Comparison of ENCODE assay signal across 1 cellular context in the genomic region with DNA sequence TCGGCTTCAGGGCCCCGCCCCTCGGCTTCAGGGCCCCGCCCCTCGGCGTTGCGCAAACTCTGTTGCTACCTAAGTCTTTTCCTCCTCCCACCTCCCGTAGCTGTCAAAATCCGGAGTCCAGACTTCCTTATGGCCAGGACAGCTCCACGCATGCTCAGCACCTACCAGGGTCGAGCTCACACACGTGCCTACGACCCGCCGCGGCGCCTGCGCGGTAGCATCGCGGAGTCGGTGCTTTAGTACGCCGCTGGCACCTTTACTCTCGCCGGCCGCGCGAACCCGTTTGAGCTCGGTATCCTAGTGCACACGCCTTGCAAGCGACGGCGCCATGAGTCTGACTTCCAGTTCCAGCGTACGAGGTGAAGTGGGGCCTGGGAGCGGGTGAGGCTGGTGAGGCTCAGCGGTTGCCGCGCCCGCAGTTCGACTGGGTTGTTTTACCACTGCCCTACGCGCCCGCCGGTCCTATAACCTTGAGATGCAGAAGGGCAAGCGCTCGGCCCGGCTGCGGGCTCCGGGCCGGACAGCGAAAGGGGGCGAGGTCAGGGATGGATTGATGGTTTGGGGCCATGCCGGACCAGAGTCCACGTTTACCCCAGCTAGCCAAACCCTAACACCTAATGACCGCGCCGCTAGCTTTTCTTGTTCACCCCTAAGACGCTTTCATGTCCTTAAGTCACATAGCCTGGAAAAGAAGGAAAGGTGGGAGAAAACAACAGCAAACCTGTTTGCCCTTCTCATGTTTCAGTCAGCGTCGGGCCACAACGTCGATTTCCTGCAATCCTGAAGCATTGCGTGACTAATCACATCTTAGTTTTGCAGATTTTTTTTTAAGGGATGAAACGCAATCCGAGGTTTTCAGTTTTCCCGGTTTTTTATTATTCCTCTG.
TF ChIP-seq lines count a peak whose summit lies in the region.

A gene (plus strand): TSS at position 217 of the 886 bp plus-strand sequence. CDS start 112 bp downstream, at position 329.

TF ChIP-seq in HepG2, 621 proteins besides CTCF, POLR2A, EP300 and RAD21 (continued from another document and continues in another):
- TF ChIP-seq, protein P1, sequence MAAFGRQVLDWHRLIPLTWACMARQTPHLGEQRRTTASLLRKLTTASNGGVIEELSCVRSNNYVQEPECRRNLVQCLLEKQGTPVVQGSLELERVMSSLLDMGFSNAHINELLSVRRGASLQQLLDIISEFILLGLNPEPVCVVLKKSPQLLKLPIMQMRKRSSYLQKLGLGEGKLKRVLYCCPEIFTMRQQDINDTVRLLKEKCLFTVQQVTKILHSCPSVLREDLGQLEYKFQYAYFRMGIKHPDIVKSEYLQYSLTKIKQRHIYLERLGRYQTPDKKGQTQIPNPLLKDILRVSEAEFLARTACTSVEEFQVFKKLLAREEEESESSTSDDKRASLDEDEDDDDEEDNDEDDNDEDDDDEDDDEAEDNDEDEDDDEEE (CRISPR knock-in tag; IDR thresholded peaks at IDR 0.05): peak; percentile 97
- TF ChIP-seq, protein P2, sequence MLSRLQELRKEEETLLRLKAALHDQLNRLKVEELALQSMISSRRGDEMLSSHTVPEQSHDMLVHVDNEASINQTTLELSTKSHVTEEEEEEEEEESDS (CRISPR knock-in tag; IDR thresholded peaks at IDR 0.05; ENCODE audit: borderline replicate concordance): peak; percentile 96
- TF ChIP-seq ZNF672 (CRISPR knock-in tag; IDR thresholded peaks at IDR 0.05) (no peak), MEF2D (CRISPR knock-in tag; IDR thresholded peaks at IDR 0.05) (peak; percentile 91; the same call in 1 of the 2 replicates), ZNF296 (CRISPR knock-in tag; conservative IDR thresholded peaks at IDR 0.05) (peak; percentile 70; the same call in 1 of the 2 replicates), SRSF4 (IDR thresholded peaks at IDR 0.05; ENCODE audit: low read depth, low read length, poor library complexity, severe bottlenecking) (no peak), FIP1L1 (IDR thresholded peaks at IDR 0.05; ENCODE audit: borderline replicate concordance, insufficient read depth, low read depth, low read length) (no peak), ERF (CRISPR knock-in tag; IDR thresholded peaks at IDR 0.05) (peak; percentile 99), CEBPB (IDR thresholded peaks at IDR 0.05; ENCODE audit: borderline replicate concordance, low read depth, low read length) (peak; percentile 98), CENPT (CRISPR knock-in tag; IDR thresholded peaks at IDR 0.05; ENCODE audit: low read depth) (peak; percentile 95), ZNF530 (CRISPR knock-in tag; IDR thresholded peaks at IDR 0.05; ENCODE audit: low read depth) (no peak), ZFP82 (CRISPR knock-in tag; IDR thresholded peaks at IDR 0.05; ENCODE audit: borderline replicate concordance) (peak; percentile 28; the same call in 1 of the 2 replicates), ZNF205 (CRISPR knock-in tag; IDR thresholded peaks at IDR 0.05) (peak; percentile 60), ZNF773 (CRISPR knock-in tag; IDR thresholded peaks at IDR 0.05; ENCODE audit: borderline replicate concordance) (peak; percentile 96; the same call in 1 of the 2 replicates), ZNF12 (CRISPR knock-in tag; IDR thresholded peaks at IDR 0.05) (no peak; the same call in 1 of the 2 replicates), SALL2 (CRISPR knock-in tag; IDR thresholded peaks at IDR 0.05) (peak; percentile 91), PCBP2 (optimal IDR thresholded peaks at IDR 0.05; ENCODE audit: low read depth, low read length, poor library complexity, severe bottlenecking) (no peak), SRY (CRISPR knock-in tag; IDR thresholded peaks at IDR 0.05) (peak; percentile 89; the same call in 1 of the 2 replicates), TP53 (CRISPR knock-in tag; conservative IDR thresholded peaks at IDR 0.05) (peak; percentile 47; the same call in 1 of the 2 replicates), ZNF746 (CRISPR knock-in tag; IDR thresholded peaks at IDR 0.05) (no peak; the same call in 1 of the 2 replicates), ZNF335 (CRISPR knock-in tag; IDR thresholded peaks at IDR 0.05) (peak; percentile 84), ZMYM3 (CRISPR knock-in tag; IDR thresholded peaks at IDR 0.05) (no peak), ZNF253 (CRISPR knock-in tag; IDR thresholded peaks at IDR 0.05; ENCODE audit: borderline replicate concordance) (peak; percentile 97), ZNF224 (CRISPR knock-in tag; IDR thresholded peaks at IDR 0.05) (peak; percentile 91), NR2F2 (IDR thresholded peaks at IDR 0.05; ENCODE audit: borderline replicate concordance, low read depth) (no peak; the same call in 1 of the 2 replicates), TARDBP (CRISPR knock-in tag; IDR thresholded peaks at IDR 0.05) (peak; percentile 89), RBFOX2 (IDR thresholded peaks at IDR 0.05; ENCODE audit: low read depth, low read length) (peak; percentile 95), PHB2 (IDR thresholded peaks at IDR 0.05; ENCODE audit: partially characterized antibody) (no peak), YY1 (IDR thresholded peaks at IDR 0.05; ENCODE audit: insufficient read depth, insufficient replicate concordance, low read depth, low read length) (peak; percentile 61), MBNL3 (CRISPR knock-in tag; conservative IDR thresholded peaks at IDR 0.05) (no peak), ZNF569 (CRISPR knock-in tag; IDR thresholded peaks at IDR 0.05; ENCODE audit: borderline replicate concordance) (no peak; the same call in 1 of the 2 replicates), FOXA3 (CRISPR knock-in tag; IDR thresholded peaks at IDR 0.05) (peak; percentile 62; the same call in 1 of the 2 replicates), GTF2F1 (IDR thresholded peaks at IDR 0.05; ENCODE audit: low read length) (no peak), KDM1A (CRISPR knock-in tag; IDR thresholded peaks at IDR 0.05) (no peak), NKX3-1 (CRISPR knock-in tag; IDR thresholded peaks at IDR 0.05) (peak; percentile 96), ZNF468 (CRISPR knock-in tag; IDR thresholded peaks at IDR 0.05) (peak; percentile 91; the same call in 1 of the 2 replicates), ZNF33B (CRISPR knock-in tag; IDR thresholded peaks at IDR 0.05) (peak; percentile 99), ZNF7 (CRISPR knock-in tag; IDR thresholded peaks at IDR 0.05) (peak; percentile 36; the same call in 1 of the 2 replicates), CHD4 (IDR thresholded peaks at IDR 0.05; ENCODE audit: borderline replicate concordance, low read length) (no peak), ATF7-NPFF (CRISPR knock-in tag; IDR thresholded peaks at IDR 0.05; ENCODE audit: low read depth) (peak; percentile 97; the same call in 1 of the 2 replicates), ZNF674 (CRISPR knock-in tag; IDR thresholded peaks at IDR 0.05; ENCODE audit: low read depth) (peak; percentile 70; the same call in 1 of the 2 replicates)
- TF ChIP-seq, protein P3, sequence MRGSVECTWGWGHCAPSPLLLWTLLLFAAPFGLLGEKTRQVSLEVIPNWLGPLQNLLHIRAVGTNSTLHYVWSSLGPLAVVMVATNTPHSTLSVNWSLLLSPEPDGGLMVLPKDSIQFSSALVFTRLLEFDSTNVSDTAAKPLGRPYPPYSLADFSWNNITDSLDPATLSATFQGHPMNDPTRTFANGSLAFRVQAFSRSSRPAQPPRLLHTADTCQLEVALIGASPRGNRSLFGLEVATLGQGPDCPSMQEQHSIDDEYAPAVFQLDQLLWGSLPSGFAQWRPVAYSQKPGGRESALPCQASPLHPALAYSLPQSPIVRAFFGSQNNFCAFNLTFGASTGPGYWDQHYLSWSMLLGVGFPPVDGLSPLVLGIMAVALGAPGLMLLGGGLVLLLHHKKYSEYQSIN (CRISPR knock-in tag; IDR thresholded peaks at IDR 0.05; ENCODE audit: borderline replicate concordance): peak; percentile 91; the same call in 1 of the 2 replicates
- TF ChIP-seq, protein P4, sequence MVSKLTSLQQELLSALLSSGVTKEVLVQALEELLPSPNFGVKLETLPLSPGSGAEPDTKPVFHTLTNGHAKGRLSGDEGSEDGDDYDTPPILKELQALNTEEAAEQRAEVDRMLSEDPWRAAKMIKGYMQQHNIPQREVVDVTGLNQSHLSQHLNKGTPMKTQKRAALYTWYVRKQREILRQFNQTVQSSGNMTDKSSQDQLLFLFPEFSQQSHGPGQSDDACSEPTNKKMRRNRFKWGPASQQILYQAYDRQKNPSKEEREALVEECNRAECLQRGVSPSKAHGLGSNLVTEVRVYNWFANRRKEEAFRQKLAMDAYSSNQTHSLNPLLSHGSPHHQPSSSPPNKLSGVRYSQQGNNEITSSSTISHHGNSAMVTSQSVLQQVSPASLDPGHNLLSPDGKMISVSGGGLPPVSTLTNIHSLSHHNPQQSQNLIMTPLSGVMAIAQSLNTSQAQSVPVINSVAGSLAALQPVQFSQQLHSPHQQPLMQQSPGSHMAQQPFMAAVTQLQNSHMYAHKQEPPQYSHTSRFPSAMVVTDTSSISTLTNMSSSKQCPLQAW (CRISPR knock-in tag; IDR thresholded peaks at IDR 0.05): peak; percentile 89
- TF ChIP-seq, protein P5, sequence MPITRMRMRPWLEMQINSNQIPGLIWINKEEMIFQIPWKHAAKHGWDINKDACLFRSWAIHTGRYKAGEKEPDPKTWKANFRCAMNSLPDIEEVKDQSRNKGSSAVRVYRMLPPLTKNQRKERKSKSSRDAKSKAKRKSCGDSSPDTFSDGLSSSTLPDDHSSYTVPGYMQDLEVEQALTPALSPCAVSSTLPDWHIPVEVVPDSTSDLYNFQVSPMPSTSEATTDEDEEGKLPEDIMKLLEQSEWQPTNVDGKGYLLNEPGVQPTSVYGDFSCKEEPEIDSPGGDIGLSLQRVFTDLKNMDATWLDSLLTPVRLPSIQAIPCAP (CRISPR knock-in tag; IDR thresholded peaks at IDR 0.05; ENCODE audit: low read depth): no peak
- TF ChIP-seq, protein P6, sequence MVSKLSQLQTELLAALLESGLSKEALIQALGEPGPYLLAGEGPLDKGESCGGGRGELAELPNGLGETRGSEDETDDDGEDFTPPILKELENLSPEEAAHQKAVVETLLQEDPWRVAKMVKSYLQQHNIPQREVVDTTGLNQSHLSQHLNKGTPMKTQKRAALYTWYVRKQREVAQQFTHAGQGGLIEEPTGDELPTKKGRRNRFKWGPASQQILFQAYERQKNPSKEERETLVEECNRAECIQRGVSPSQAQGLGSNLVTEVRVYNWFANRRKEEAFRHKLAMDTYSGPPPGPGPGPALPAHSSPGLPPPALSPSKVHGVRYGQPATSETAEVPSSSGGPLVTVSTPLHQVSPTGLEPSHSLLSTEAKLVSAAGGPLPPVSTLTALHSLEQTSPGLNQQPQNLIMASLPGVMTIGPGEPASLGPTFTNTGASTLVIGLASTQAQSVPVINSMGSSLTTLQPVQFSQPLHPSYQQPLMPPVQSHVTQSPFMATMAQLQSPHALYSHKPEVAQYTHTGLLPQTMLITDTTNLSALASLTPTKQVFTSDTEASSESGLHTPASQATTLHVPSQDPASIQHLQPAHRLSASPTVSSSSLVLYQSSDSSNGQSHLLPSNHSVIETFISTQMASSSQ (IDR thresholded peaks at IDR 0.05; ENCODE audit: low read depth): no peak
- TF ChIP-seq, protein P6 (CRISPR knock-in tag; IDR thresholded peaks at IDR 0.05; ENCODE audit: borderline replicate concordance): peak; percentile 36; the same call in 1 of the 2 replicates
- TF ChIP-seq, protein P7, sequence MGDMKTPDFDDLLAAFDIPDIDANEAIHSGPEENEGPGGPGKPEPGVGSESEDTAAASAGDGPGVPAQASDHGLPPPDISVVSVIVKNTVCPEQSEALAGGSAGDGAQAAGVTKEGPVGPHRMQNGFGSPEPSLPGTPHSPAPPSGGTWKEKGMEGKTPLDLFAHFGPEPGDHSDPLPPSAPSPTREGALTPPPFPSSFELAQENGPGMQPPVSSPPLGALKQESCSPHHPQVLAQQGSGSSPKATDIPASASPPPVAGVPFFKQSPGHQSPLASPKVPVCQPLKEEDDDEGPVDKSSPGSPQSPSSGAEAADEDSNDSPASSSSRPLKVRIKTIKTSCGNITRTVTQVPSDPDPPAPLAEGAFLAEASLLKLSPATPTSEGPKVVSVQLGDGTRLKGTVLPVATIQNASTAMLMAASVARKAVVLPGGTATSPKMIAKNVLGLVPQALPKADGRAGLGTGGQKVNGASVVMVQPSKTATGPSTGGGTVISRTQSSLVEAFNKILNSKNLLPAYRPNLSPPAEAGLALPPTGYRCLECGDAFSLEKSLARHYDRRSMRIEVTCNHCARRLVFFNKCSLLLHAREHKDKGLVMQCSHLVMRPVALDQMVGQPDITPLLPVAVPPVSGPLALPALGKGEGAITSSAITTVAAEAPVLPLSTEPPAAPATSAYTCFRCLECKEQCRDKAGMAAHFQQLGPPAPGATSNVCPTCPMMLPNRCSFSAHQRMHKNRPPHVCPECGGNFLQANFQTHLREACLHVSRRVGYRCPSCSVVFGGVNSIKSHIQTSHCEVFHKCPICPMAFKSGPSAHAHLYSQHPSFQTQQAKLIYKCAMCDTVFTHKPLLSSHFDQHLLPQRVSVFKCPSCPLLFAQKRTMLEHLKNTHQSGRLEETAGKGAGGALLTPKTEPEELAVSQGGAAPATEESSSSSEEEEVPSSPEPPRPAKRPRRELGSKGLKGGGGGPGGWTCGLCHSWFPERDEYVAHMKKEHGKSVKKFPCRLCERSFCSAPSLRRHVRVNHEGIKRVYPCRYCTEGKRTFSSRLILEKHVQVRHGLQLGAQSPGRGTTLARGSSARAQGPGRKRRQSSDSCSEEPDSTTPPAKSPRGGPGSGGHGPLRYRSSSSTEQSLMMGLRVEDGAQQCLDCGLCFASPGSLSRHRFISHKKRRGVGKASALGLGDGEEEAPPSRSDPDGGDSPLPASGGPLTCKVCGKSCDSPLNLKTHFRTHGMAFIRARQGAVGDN (CRISPR knock-in tag; IDR thresholded peaks at IDR 0.05): peak; percentile 100
- TF ChIP-seq, protein P8, sequence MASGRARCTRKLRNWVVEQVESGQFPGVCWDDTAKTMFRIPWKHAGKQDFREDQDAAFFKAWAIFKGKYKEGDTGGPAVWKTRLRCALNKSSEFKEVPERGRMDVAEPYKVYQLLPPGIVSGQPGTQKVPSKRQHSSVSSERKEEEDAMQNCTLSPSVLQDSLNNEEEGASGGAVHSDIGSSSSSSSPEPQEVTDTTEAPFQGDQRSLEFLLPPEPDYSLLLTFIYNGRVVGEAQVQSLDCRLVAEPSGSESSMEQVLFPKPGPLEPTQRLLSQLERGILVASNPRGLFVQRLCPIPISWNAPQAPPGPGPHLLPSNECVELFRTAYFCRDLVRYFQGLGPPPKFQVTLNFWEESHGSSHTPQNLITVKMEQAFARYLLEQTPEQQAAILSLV (CRISPR knock-in tag; IDR thresholded peaks at IDR 0.05; ENCODE audit: borderline replicate concordance): peak; percentile 91; the same call in 1 of the 2 replicates
